19 cellular contexts compared by ENCODE assay signal in genomic region chr4:78811034-78811433, GRCh38.
"Had no signal": no experiment of that assay in that cellular context is flagged by ENCODE, and none has a peak within 500 bp of the region (broad histone marks: within the 10 kb centered on the region; RNA-seq: fewer than 3 reads in every experiment).

No MANE protein-coding gene starts in this region.

- ATAC-seq: gastrocnemius medialis; left colon; natural killer cell; stimulated activated naive B cell treated with anti-CD40 and anti-IgM and Interleukin-4, amounts not matched to agents 10 μg/mL and 1 μg/mL and 100 μg/mL, for 72 hours; stimulated activated naive CD8-positive, alpha-beta T cell treated with anti-CD3 and anti-CD28 coated beads, Interleukin-15, amount 100 ng/mL, for 72 hours had no signal

- H3K4me3 Mint-ChIP-seq: natural killer cell; neural crest cell; stimulated activated naive B cell treated with anti-CD40 and anti-IgM and Interleukin-4, amounts not matched to agents 10 μg/mL and 1 μg/mL and 100 μg/mL, for 72 hours; stimulated activated naive CD8-positive, alpha-beta T cell treated with anti-CD3 and anti-CD28 coated beads, Interleukin-15, amount 100 ng/mL, for 72 hours had no signal

- H3K36me3 ChIP-seq: colonic mucosa, gastrocnemius medialis, heart right ventricle, ovary, right atrium auricular region, sigmoid colon had no signal

- H3K4me1 ChIP-seq: colonic mucosa, testis had no signal

- H3K27me3 ChIP-seq: colonic mucosa, gastrocnemius medialis, heart right ventricle, ovary, right atrium auricular region, sigmoid colon, testis, tibial nerve had no signal

- H3K4me1 Mint-ChIP-seq: neural crest cell had no signal

- H3K27me3 Mint-ChIP-seq: stimulated activated naive B cell treated with anti-CD40 and anti-IgM and Interleukin-4, amounts not matched to agents 10 μg/mL and 1 μg/mL and 100 μg/mL, for 72 hours; stimulated activated naive CD8-positive, alpha-beta T cell treated with anti-CD3 and anti-CD28 coated beads, Interleukin-15, amount 100 ng/mL, for 72 hours had no signal

- H3K9me3 ChIP-seq: colonic mucosa, gastrocnemius medialis, ovary, testis had no signal

- H3K27ac Mint-ChIP-seq: natural killer cell; stimulated activated naive B cell treated with anti-CD40 and anti-IgM and Interleukin-4, amounts not matched to agents 10 μg/mL and 1 μg/mL and 100 μg/mL, for 72 hours; stimulated activated naive CD8-positive, alpha-beta T cell treated with anti-CD3 and anti-CD28 coated beads, Interleukin-15, amount 100 ng/mL, for 72 hours had no signal

- DNase-seq: colonic mucosa; dermis blood vessel endothelial cell; gastrocnemius medialis; heart right ventricle; left colon; left ventricle myocardium superior; natural killer cell; ovary; sigmoid colon; stimulated activated CD4-positive, alpha-beta T cell treated with anti-CD3 and anti-CD28 coated beads, Interleukin-2, amount 100 ng/mL, for 24 hours; stimulated activated CD4-positive, alpha-beta T cell treated with anti-CD3 and anti-CD28 coated beads, Interleukin-4, amount 100 ng/mL, for 4 hours; stimulated activated naive B cell treated with anti-CD40 and anti-IgM and Interleukin-4, amounts not matched to agents 10 μg/mL and 1 μg/mL and 100 μg/mL, for 72 hours; stimulated activated naive CD8-positive, alpha-beta T cell treated with anti-CD3 and anti-CD28 coated beads, Interleukin-15, amount 100 ng/mL, for 72 hours; testis had no signal

- H3K27ac ChIP-seq: colonic mucosa, gastrocnemius medialis, heart right ventricle, ovary, right atrium auricular region, sigmoid colon, skin epidermis, testis, tibial nerve had no signal

- H3K4me3 ChIP-seq: colonic mucosa, gastrocnemius medialis, heart right ventricle, lung, ovary, right atrium auricular region, sigmoid colon, skin epidermis, testis, tibial nerve had no signal
